ENCODE assay signal across 1 cellular context in genomic region chr12:46370792-46371717, GRCh38.
A peak's percentile ranks its signal among the peaks of the same experiment; 100 is the strongest.
TF ChIP-seq lines count a peak whose summit lies in the region.

No MANE protein-coding gene starts in this region.

TF ChIP-seq in GM12878, 131 proteins besides CTCF, POLR2A, EP300 and RAD21 (continued from another document and continues in another):
- TF ChIP-seq, protein P1, sequence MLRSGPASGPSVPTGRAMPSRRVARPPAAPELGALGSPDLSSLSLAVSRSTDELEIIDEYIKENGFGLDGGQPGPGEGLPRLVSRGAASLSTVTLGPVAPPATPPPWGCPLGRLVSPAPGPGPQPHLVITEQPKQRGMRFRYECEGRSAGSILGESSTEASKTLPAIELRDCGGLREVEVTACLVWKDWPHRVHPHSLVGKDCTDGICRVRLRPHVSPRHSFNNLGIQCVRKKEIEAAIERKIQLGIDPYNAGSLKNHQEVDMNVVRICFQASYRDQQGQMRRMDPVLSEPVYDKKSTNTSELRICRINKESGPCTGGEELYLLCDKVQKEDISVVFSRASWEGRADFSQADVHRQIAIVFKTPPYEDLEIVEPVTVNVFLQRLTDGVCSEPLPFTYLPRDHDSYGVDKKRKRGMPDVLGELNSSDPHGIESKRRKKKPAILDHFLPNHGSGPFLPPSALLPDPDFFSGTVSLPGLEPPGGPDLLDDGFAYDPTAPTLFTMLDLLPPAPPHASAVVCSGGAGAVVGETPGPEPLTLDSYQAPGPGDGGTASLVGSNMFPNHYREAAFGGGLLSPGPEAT (IDR thresholded peaks at IDR 0.05; ENCODE audit: low read depth): peak; percentile 52; the same call in 1 of the 2 replicates
- TF ChIP-seq, protein P2, sequence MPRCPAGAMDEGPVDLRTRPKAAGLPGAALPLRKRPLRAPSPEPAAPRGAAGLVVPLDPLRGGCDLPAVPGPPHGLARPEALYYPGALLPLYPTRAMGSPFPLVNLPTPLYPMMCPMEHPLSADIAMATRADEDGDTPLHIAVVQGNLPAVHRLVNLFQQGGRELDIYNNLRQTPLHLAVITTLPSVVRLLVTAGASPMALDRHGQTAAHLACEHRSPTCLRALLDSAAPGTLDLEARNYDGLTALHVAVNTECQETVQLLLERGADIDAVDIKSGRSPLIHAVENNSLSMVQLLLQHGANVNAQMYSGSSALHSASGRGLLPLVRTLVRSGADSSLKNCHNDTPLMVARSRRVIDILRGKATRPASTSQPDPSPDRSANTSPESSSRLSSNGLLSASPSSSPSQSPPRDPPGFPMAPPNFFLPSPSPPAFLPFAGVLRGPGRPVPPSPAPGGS (IDR thresholded peaks at IDR 0.05; ENCODE audit: borderline replicate concordance, insufficient read depth, low read depth, low read length, poor library complexity, severe bottlenecking): no peak
- TF ChIP-seq WRNIP1 (IDR thresholded peaks at IDR 0.05; ENCODE audit: borderline replicate concordance, low read depth, low read length): no peak
- no peak for TF ChIP-seq IRF3 (IDR thresholded peaks at IDR 0.05)
- peak; percentile 65 for TF ChIP-seq DPF2 (IDR thresholded peaks at IDR 0.05)
- peak; percentile 95 for TF ChIP-seq RAD51 (IDR thresholded peaks at IDR 0.05)
- TF ChIP-seq IKZF1 (conservative IDR thresholded peaks at IDR 0.05): peak; percentile 94
- no peak for TF ChIP-seq SREBF1 (IDR thresholded peaks at IDR 0.05; ENCODE audit: low read length)
- 0 out of 2 replicates have a peak, but pooled peaks have one; percentile 36 for TF ChIP-seq TCF3 (IDR thresholded peaks at IDR 0.05; ENCODE audit: borderline replicate concordance, insufficient read depth, low read depth, low read length)
- TF ChIP-seq REST (IDR thresholded peaks at IDR 0.05; ENCODE audit: low read depth, low read length): no peak
- TF ChIP-seq TAF1 (IDR thresholded peaks at IDR 0.05; ENCODE audit: borderline replicate concordance, low read depth, low read length): 0 out of 2 replicates have a peak, but pooled peaks have one; percentile 46
- TF ChIP-seq CHD2 (IDR thresholded peaks at IDR 0.05; ENCODE audit: borderline replicate concordance, low read depth, low read length): no peak
- no peak for TF ChIP-seq MEF2A (IDR thresholded peaks at IDR 0.05; ENCODE audit: insufficient read depth, low read depth, low read length)
- peak; percentile 69 for TF ChIP-seq LARP7 (IDR thresholded peaks at IDR 0.05)
- no peak for TF ChIP-seq ZNF592 (IDR thresholded peaks at IDR 0.05)
- no peak for TF ChIP-seq FOXK2 (IDR thresholded peaks at IDR 0.05)
- TF ChIP-seq ATF7 (IDR thresholded peaks at IDR 0.05; ENCODE audit: low read depth): peak; percentile 34; the same call in 1 of the 2 replicates
- TF ChIP-seq CHD1 (IDR thresholded peaks at IDR 0.05; ENCODE audit: low read depth, low read length): 0 out of 2 replicates have a peak, but pooled peaks have one; percentile 17
- no peak for TF ChIP-seq PAX8 (IDR thresholded peaks at IDR 0.05)
- TF ChIP-seq, protein P3, sequence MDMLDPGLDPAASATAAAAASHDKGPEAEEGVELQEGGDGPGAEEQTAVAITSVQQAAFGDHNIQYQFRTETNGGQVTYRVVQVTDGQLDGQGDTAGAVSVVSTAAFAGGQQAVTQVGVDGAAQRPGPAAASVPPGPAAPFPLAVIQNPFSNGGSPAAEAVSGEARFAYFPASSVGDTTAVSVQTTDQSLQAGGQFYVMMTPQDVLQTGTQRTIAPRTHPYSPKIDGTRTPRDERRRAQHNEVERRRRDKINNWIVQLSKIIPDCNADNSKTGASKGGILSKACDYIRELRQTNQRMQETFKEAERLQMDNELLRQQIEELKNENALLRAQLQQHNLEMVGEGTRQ (IDR thresholded peaks at IDR 0.05; ENCODE audit: borderline replicate concordance, low read depth, low read length): peak; percentile 86
- no peak for TF ChIP-seq ZNF384 (IDR thresholded peaks at IDR 0.05; ENCODE audit: borderline replicate concordance, low read depth, low read length)
- no peak for TF ChIP-seq SREBF2 (IDR thresholded peaks at IDR 0.05; ENCODE audit: low read length)
- TF ChIP-seq MTA3 (IDR thresholded peaks at IDR 0.05; ENCODE audit: borderline replicate concordance, low read length): peak; percentile 69; the same call in 1 of the 2 replicates
- no peak; the same call in 1 of the 2 replicates for TF ChIP-seq SMAD5 (IDR thresholded peaks at IDR 0.05; ENCODE audit: low read depth)
- peak; percentile 77 for TF ChIP-seq RELA (IDR thresholded peaks at IDR 0.05; ENCODE audit: borderline replicate concordance, partially characterized antibody)
- no peak for TF ChIP-seq SMC3 (IDR thresholded peaks at IDR 0.05; ENCODE audit: borderline replicate concordance, low read length)
- TF ChIP-seq CBFB (IDR thresholded peaks at IDR 0.05; ENCODE audit: low read depth): 0 out of 2 replicates have a peak, but pooled peaks have one; percentile 25
- no peak for TF ChIP-seq NBN (IDR thresholded peaks at IDR 0.05)
- no peak for TF ChIP-seq NRF1 (conservative IDR thresholded peaks at IDR 0.05; ENCODE audit: low read depth, low read length)
- TF ChIP-seq YY1 (IDR thresholded peaks at IDR 0.05; ENCODE audit: low read depth, low read length): peak; percentile 57; the same call in 1 of the 2 replicates
- TF ChIP-seq CHD4 (IDR thresholded peaks at IDR 0.05): no peak
- TF ChIP-seq, protein P4, sequence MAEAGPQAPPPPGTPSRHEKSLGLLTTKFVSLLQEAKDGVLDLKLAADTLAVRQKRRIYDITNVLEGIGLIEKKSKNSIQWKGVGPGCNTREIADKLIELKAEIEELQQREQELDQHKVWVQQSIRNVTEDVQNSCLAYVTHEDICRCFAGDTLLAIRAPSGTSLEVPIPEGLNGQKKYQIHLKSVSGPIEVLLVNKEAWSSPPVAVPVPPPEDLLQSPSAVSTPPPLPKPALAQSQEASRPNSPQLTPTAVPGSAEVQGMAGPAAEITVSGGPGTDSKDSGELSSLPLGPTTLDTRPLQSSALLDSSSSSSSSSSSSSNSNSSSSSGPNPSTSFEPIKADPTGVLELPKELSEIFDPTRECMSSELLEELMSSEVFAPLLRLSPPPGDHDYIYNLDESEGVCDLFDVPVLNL (IDR thresholded peaks at IDR 0.05; ENCODE audit: low read depth, low read length): peak; percentile 72; the same call in 1 of the 2 replicates
- TF ChIP-seq HCFC1 (IDR thresholded peaks at IDR 0.05; ENCODE audit: low read length): no peak
- TF ChIP-seq ZBTB33 (IDR thresholded peaks at IDR 0.05): no peak
- TF ChIP-seq NFIC (IDR thresholded peaks at IDR 0.05; ENCODE audit: low read depth, low read length): peak; percentile 63; the same call in 1 of the 2 replicates
- no peak; the same call in 1 of the 2 replicates for TF ChIP-seq MLLT1 (IDR thresholded peaks at IDR 0.05)
- no peak for TF ChIP-seq MTA2 (IDR thresholded peaks at IDR 0.05; ENCODE audit: low read depth)
- peak; percentile 78; the same call in 1 of the 2 replicates for TF ChIP-seq SMARCA5 (IDR thresholded peaks at IDR 0.05)
- 0 out of 2 replicates have a peak, but pooled peaks have one; percentile 29 for TF ChIP-seq ATF2 (IDR thresholded peaks at IDR 0.05; ENCODE audit: low read length)
- no peak for TF ChIP-seq BCL11A (IDR thresholded peaks at IDR 0.05; ENCODE audit: low read depth, low read length)
- TF ChIP-seq SP1 (IDR thresholded peaks at IDR 0.05; ENCODE audit: low read depth, low read length): peak; percentile 61
- peak; percentile 64 to 79 for TF ChIP-seq IKZF2 (IDR thresholded peaks at IDR 0.05)
- no peak for TF ChIP-seq BRCA1 (IDR thresholded peaks at IDR 0.05; ENCODE audit: low read depth, low read length)
- no peak; the same call in 1 of the 2 replicates for TF ChIP-seq ZNF24 (IDR thresholded peaks at IDR 0.05)
